Comparison of ENCODE assay signal across 13 cellular contexts in genomic region chr7:77904252-77904651, GRCh38.
"Had no signal": no experiment of that assay in that cellular context is flagged by ENCODE, and none has a peak within 500 bp of the region (broad histone marks: within the 10 kb centered on the region; RNA-seq: fewer than 3 reads in every experiment).

No MANE protein-coding gene starts in this region.

- H3K27me3 Mint-ChIP-seq: activated CD4-positive, alpha-beta T cell treated with anti-CD3 and anti-CD28 coated beads, Interleukin-2, amount 10 ng/mL, durations not matched to agents 24 days and 14 days; activated naive CD8-positive, alpha-beta T cell treated with anti-CD3 and anti-CD28 coated beads for 36 hours had no signal

- ATAC-seq: gastroesophageal sphincter; sciatic nerve; stimulated activated naive CD8-positive, alpha-beta T cell treated with anti-CD3 and anti-CD28 coated beads, Interleukin-15, Interleukin-2, amounts not matched to agents 100 U/mL and 50 U/mL, for 24 hours had no signal

- H3K36me3 Mint-ChIP-seq: activated naive CD8-positive, alpha-beta T cell treated with anti-CD3 and anti-CD28 coated beads for 36 hours had no signal

- H3K4me1 Mint-ChIP-seq: activated naive CD8-positive, alpha-beta T cell treated with anti-CD3 and anti-CD28 coated beads for 36 hours; nephron progenitor cell had no signal

- H3K4me3 Mint-ChIP-seq: activated CD4-positive, alpha-beta T cell treated with anti-CD3 and anti-CD28 coated beads, Interleukin-2, amount 10 ng/mL, durations not matched to agents 24 days and 14 days; activated naive CD8-positive, alpha-beta T cell treated with anti-CD3 and anti-CD28 coated beads for 36 hours; nephron progenitor cell had no signal

- DNase-seq: activated CD4-positive, alpha-beta T cell treated with anti-CD3 and anti-CD28 coated beads, Interleukin-2, amount 10 ng/mL, durations not matched to agents 24 days and 14 days; activated gamma-delta T cell; activated naive CD8-positive, alpha-beta T cell treated with anti-CD3 and anti-CD28 coated beads for 36 hours; activated T-cell treated with anti-CD3 and anti-CD28 coated beads for 4 hours; aorta; left ventricle myocardium superior; nephron progenitor cell; stimulated activated CD4-positive, alpha-beta T cell treated with anti-CD3 and anti-CD28 coated beads, Interleukin-2, amount 100 ng/mL, for 24 hours; stimulated activated naive CD8-positive, alpha-beta T cell treated with anti-CD3 and anti-CD28 coated beads, Interleukin-15, Interleukin-2, amounts not matched to agents 100 U/mL and 50 U/mL, for 24 hours; T1000; upper lobe of left lung had no signal

- H3K27ac Mint-ChIP-seq: activated CD4-positive, alpha-beta T cell treated with anti-CD3 and anti-CD28 coated beads, Interleukin-2, amount 10 ng/mL, durations not matched to agents 24 days and 14 days; activated naive CD8-positive, alpha-beta T cell treated with anti-CD3 and anti-CD28 coated beads for 36 hours; nephron progenitor cell had no signal

- H3K9me3 Mint-ChIP-seq: activated CD4-positive, alpha-beta T cell treated with anti-CD3 and anti-CD28 coated beads, Interleukin-2, amount 10 ng/mL, durations not matched to agents 24 days and 14 days; activated naive CD8-positive, alpha-beta T cell treated with anti-CD3 and anti-CD28 coated beads for 36 hours; nephron progenitor cell had no signal
